1 cellular context compared by ENCODE assay signal in the genomic region with DNA sequence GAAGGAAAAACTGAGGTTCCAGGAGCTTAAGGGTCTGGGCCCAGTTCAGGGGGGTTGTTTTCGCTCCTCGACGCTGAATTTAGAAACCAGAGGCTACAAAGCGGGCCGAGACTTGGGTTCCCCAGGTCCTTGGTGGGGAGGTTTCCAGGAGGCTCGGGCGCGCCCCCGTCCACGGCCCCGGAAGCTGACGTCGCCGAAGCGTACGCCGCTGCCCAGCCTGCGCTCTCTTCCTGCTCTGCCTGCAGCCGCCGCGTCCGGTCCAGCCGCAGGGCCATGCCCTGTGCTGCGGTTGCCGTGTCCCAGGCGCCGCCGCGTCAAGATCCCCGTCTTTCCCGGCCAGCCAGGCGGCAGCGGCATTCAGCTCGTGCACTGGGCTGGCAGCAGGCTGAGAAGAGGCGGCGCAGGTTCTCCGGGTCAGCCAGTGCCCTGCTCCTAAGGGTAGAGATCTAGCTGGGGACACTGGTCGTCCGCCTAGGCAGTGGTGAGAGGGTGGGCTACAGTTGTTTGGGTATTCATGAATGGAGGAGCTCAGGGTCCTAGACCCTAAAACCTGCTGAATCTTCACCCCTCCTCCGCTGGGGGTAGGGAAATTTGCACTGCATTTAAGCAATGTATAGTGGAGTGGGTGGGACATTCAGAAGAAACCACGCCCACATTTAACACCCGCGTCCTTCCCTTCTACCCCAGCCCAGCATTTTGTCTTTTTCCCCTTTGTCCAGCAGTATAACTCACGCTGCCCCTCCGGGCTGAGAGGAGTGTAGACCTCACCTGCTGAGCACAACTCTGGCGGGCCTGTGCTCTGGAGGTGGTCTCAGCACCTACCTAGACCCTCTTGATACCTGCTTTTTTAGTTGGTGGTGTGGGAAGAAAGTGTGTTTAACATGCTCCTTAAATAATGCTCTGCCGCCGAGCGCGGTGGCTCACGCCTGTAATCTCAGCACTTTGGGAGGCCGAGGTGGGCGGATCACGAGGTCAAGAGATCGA.
A peak's percentile ranks its signal among the peaks of the same experiment; 100 is the strongest.
TF ChIP-seq lines count a peak whose summit lies in the region.

No MANE protein-coding gene starts in this region.

TF ChIP-seq in HepG2, 621 proteins besides CTCF, POLR2A, EP300 and RAD21 (continued from another document and continues in another):
- TF ChIP-seq, protein P1, sequence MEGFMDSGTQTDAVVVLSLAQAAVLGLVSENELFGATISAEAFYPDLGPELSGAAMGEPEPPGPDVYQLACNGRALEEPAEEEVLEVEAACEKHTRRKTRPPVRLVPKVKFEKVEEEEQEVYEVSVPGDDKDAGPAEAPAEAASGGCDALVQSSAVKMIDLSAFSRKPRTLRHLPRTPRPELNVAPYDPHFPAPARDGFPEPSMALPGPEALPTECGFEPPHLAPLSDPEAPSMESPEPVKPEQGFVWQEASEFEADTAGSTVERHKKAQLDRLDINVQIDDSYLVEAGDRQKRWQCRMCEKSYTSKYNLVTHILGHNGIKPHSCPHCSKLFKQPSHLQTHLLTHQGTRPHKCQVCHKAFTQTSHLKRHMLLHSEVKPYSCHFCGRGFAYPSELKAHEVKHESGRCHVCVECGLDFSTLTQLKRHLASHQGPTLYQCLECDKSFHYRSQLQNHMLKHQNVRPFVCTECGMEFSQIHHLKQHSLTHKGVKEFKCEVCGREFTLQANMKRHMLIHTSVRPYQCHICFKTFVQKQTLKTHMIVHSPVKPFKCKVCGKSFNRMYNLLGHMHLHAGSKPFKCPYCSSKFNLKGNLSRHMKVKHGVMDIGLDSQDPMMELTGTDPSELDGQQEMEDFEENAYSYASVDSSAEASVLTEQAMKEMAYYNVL (CRISPR knock-in tag; IDR thresholded peaks at IDR 0.05; ENCODE audit: borderline replicate concordance): peak; percentile 89
- no peak for TF ChIP-seq KDM5A (IDR thresholded peaks at IDR 0.05; ENCODE audit: borderline replicate concordance, low read length)
- TF ChIP-seq, protein P2, sequence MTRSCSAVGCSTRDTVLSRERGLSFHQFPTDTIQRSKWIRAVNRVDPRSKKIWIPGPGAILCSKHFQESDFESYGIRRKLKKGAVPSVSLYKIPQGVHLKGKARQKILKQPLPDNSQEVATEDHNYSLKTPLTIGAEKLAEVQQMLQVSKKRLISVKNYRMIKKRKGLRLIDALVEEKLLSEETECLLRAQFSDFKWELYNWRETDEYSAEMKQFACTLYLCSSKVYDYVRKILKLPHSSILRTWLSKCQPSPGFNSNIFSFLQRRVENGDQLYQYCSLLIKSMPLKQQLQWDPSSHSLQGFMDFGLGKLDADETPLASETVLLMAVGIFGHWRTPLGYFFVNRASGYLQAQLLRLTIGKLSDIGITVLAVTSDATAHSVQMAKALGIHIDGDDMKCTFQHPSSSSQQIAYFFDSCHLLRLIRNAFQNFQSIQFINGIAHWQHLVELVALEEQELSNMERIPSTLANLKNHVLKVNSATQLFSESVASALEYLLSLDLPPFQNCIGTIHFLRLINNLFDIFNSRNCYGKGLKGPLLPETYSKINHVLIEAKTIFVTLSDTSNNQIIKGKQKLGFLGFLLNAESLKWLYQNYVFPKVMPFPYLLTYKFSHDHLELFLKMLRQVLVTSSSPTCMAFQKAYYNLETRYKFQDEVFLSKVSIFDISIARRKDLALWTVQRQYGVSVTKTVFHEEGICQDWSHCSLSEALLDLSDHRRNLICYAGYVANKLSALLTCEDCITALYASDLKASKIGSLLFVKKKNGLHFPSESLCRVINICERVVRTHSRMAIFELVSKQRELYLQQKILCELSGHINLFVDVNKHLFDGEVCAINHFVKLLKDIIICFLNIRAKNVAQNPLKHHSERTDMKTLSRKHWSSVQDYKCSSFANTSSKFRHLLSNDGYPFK (CRISPR knock-in tag; IDR thresholded peaks at IDR 0.05; ENCODE audit: borderline replicate concordance): no peak; the same call in 1 of the 2 replicates
- TF ChIP-seq HCFC1 (IDR thresholded peaks at IDR 0.05; ENCODE audit: low read depth, low read length): no peak
- TF ChIP-seq ARNT (IDR thresholded peaks at IDR 0.05): no peak
- TF ChIP-seq PLRG1 (conservative IDR thresholded peaks at IDR 0.05): no peak
- TF ChIP-seq, protein P3, sequence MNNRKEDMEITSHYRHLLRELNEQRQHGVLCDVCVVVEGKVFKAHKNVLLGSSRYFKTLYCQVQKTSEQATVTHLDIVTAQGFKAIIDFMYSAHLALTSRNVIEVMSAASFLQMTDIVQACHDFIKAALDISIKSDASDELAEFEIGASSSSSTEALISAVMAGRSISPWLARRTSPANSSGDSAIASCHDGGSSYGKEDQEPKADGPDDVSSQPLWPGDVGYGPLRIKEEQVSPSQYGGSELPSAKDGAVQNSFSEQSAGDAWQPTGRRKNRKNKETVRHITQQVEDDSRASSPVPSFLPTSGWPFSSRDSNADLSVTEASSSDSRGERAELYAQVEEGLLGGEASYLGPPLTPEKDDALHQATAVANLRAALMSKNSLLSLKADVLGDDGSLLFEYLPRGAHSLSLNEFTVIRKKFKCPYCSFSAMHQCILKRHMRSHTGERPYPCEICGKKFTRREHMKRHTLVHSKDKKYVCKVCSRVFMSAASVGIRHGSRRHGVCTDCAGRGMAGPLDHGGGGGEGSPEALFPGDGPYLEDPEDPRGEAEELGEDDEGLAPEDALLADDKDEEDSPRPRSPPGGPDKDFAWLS (CRISPR knock-in tag; IDR thresholded peaks at IDR 0.05; ENCODE audit: borderline replicate concordance): no peak; the same call in 1 of the 2 replicates
- TF ChIP-seq, protein P4, sequence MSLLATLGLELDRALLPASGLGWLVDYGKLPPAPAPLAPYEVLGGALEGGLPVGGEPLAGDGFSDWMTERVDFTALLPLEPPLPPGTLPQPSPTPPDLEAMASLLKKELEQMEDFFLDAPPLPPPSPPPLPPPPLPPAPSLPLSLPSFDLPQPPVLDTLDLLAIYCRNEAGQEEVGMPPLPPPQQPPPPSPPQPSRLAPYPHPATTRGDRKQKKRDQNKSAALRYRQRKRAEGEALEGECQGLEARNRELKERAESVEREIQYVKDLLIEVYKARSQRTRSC (CRISPR knock-in tag; IDR thresholded peaks at IDR 0.05; ENCODE audit: low read depth): peak; percentile 48; the same call in 1 of the 2 replicates
- no peak for TF ChIP-seq MAFK (conservative IDR thresholded peaks at IDR 0.05 in 1 of 2, IDR thresholded peaks at IDR 0.05 in 1 of 2; ENCODE audit: low read length in 2 of 2)
- TF ChIP-seq ZNF530 (CRISPR knock-in tag; IDR thresholded peaks at IDR 0.05; ENCODE audit: low read depth): no peak
- no peak for TF ChIP-seq ZNF7 (CRISPR knock-in tag; IDR thresholded peaks at IDR 0.05)
- TF ChIP-seq ETV6 (CRISPR knock-in tag; conservative IDR thresholded peaks at IDR 0.05): peak; percentile 52; the same call in 1 of the 2 replicates
- TF ChIP-seq ZC3H13 (CRISPR knock-in tag; IDR thresholded peaks at IDR 0.05): peak; percentile 74; the same call in 1 of the 2 replicates
- peak; percentile 69 for TF ChIP-seq ZNF143 (CRISPR knock-in tag; IDR thresholded peaks at IDR 0.05)
- TF ChIP-seq ZNF124 (CRISPR knock-in tag; IDR thresholded peaks at IDR 0.05): peak; percentile 72; the same call in 1 of the 2 replicates
- peak; percentile 90 for TF ChIP-seq ZBTB7B (CRISPR knock-in tag; IDR thresholded peaks at IDR 0.05)
- TF ChIP-seq ATM (IDR thresholded peaks at IDR 0.05; ENCODE audit: borderline replicate concordance): no peak
- TF ChIP-seq, protein P5, sequence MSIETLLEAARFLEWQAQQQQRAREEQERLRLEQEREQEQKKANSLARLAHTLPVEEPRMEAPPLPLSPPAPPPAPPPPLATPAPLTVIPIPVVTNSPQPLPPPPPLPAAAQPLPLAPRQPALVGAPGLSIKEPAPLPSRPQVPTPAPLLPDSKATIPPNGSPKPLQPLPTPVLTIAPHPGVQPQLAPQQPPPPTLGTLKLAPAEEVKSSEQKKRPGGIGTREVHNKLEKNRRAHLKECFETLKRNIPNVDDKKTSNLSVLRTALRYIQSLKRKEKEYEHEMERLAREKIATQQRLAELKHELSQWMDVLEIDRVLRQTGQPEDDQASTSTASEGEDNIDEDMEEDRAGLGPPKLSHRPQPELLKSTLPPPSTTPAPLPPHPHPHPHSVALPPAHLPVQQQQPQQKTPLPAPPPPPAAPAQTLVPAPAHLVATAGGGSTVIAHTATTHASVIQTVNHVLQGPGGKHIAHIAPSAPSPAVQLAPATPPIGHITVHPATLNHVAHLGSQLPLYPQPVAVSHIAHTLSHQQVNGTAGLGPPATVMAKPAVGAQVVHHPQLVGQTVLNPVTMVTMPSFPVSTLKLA (IDR thresholded peaks at IDR 0.05): no peak
- TF ChIP-seq, protein P6, sequence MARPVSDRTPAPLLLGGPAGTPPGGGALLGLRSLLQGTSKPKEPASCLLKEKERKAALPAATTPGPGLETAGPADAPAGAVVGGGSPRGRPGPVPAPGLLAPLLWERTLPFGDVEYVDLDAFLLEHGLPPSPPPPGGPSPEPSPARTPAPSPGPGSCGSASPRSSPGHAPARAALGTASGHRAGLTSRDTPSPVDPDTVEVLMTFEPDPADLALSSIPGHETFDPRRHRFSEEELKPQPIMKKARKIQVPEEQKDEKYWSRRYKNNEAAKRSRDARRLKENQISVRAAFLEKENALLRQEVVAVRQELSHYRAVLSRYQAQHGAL (CRISPR knock-in tag; IDR thresholded peaks at IDR 0.05; ENCODE audit: not compliant biosample characterization): peak; percentile 97
- TF ChIP-seq RXRB (CRISPR knock-in tag; IDR thresholded peaks at IDR 0.05; ENCODE audit: borderline replicate concordance): peak; percentile 69
- peak; percentile 87 for TF ChIP-seq MED1 (CRISPR knock-in tag; IDR thresholded peaks at IDR 0.05)
- TF ChIP-seq, protein P7, sequence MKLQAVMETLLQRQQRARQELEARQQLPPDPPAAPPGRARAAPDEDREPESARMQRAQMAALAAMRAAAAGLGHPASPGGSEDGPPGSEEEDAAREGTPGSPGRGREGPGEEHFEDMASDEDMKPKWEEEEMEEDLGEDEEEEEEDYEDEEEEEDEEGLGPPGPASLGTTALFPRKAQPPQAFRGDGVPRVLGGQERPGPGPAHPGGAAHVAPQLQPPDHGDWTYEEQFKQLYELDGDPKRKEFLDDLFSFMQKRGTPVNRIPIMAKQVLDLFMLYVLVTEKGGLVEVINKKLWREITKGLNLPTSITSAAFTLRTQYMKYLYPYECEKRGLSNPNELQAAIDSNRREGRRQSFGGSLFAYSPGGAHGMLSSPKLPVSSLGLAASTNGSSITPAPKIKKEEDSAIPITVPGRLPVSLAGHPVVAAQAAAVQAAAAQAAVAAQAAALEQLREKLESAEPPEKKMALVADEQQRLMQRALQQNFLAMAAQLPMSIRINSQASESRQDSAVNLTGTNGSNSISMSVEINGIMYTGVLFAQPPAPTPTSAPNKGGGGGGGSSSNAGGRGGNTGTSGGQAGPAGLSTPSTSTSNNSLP (IDR thresholded peaks at IDR 0.05; ENCODE audit: low read depth, low read length): no peak
- TF ChIP-seq RFXAP (CRISPR knock-in tag; IDR thresholded peaks at IDR 0.05; ENCODE audit: borderline replicate concordance): peak; percentile 85
- peak; percentile 61; the same call in 1 of the 2 replicates for TF ChIP-seq NCOA1 (CRISPR knock-in tag; IDR thresholded peaks at IDR 0.05)
- peak; percentile 95 for TF ChIP-seq ZNF557 (CRISPR knock-in tag; IDR thresholded peaks at IDR 0.05)
- TF ChIP-seq WIZ (CRISPR knock-in tag; IDR thresholded peaks at IDR 0.05): peak; percentile 74; the same call in 1 of the 2 replicates
- no peak; a peak in 1 of 4 replicates for TF ChIP-seq KLF16 (CRISPR knock-in tag; IDR thresholded peaks at IDR 0.05)
- TF ChIP-seq HMG20A (CRISPR knock-in tag; IDR thresholded peaks at IDR 0.05; ENCODE audit: borderline replicate concordance): no peak; the same call in 1 of the 2 replicates
- peak; percentile 94 for TF ChIP-seq NFKB2 (CRISPR knock-in tag; IDR thresholded peaks at IDR 0.05; ENCODE audit: borderline replicate concordance)
- no peak; the same call in 1 of the 2 replicates for TF ChIP-seq BORCS8-MEF2B (CRISPR knock-in tag; IDR thresholded peaks at IDR 0.05)
- TF ChIP-seq ESRRA (CRISPR knock-in tag; IDR thresholded peaks at IDR 0.05; ENCODE audit: low read depth): 0 out of 2 replicates have a peak, but pooled peaks have one; percentile 35
- peak; percentile 92 for TF ChIP-seq ELF3 (CRISPR knock-in tag; IDR thresholded peaks at IDR 0.05)
- TF ChIP-seq, protein P8, sequence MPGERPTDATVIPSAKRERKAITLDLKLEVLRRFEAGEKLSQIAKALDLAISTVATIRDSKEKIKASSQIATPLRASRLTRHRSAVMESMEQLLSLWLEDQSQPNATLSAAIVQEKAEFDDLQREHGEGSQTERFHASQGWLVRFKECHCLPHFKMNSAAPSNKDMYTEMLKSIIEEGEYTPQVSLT (CRISPR knock-in tag; IDR thresholded peaks at IDR 0.05; ENCODE audit: borderline replicate concordance, low read depth): no peak
- TF ChIP-seq, protein P9, sequence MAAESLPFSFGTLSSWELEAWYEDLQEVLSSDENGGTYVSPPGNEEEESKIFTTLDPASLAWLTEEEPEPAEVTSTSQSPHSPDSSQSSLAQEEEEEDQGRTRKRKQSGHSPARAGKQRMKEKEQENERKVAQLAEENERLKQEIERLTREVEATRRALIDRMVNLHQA (CRISPR knock-in tag; IDR thresholded peaks at IDR 0.05): no peak
- TF ChIP-seq HOXA3 (CRISPR knock-in tag; IDR thresholded peaks at IDR 0.05): peak; percentile 95
- TF ChIP-seq TBP (CRISPR knock-in tag; IDR thresholded peaks at IDR 0.05): no peak
- peak; percentile 74 for TF ChIP-seq RARA (CRISPR knock-in tag; IDR thresholded peaks at IDR 0.05)
- TF ChIP-seq POLR2AphosphoS2 (IDR thresholded peaks at IDR 0.05; ENCODE audit: low read depth, low read length): no peak
- TF ChIP-seq ZNF501 (CRISPR knock-in tag; IDR thresholded peaks at IDR 0.05): peak; percentile 88
- no peak for TF ChIP-seq ATRX (CRISPR knock-in tag; IDR thresholded peaks at IDR 0.05; ENCODE audit: borderline replicate concordance)
- TF ChIP-seq ZNF496 (CRISPR knock-in tag; IDR thresholded peaks at IDR 0.05; ENCODE audit: insufficient replicate concordance): no peak
- TF ChIP-seq, protein P10, sequence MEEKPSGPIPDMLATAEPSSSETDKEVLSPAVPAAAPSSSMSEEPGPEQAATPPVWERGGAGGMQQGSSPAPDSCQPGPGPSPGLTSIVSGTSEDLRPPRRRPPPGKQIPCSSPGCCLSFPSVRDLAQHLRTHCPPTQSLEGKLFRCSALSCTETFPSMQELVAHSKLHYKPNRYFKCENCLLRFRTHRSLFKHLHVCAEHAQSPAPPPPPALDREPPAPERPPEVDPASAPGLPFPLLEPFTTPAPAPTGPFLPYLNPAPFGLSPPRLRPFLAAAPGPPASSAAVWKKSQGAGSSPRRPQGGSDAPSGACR (CRISPR knock-in tag; IDR thresholded peaks at IDR 0.05): peak; percentile 47; the same call in 1 of the 2 replicates
- TF ChIP-seq, protein P11, sequence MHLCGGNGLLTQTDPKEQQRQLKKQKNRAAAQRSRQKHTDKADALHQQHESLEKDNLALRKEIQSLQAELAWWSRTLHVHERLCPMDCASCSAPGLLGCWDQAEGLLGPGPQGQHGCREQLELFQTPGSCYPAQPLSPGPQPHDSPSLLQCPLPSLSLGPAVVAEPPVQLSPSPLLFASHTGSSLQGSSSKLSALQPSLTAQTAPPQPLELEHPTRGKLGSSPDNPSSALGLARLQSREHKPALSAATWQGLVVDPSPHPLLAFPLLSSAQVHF (CRISPR knock-in tag; IDR thresholded peaks at IDR 0.05): peak; percentile 93; the same call in 1 of the 2 replicates
- TF ChIP-seq, protein P12, sequence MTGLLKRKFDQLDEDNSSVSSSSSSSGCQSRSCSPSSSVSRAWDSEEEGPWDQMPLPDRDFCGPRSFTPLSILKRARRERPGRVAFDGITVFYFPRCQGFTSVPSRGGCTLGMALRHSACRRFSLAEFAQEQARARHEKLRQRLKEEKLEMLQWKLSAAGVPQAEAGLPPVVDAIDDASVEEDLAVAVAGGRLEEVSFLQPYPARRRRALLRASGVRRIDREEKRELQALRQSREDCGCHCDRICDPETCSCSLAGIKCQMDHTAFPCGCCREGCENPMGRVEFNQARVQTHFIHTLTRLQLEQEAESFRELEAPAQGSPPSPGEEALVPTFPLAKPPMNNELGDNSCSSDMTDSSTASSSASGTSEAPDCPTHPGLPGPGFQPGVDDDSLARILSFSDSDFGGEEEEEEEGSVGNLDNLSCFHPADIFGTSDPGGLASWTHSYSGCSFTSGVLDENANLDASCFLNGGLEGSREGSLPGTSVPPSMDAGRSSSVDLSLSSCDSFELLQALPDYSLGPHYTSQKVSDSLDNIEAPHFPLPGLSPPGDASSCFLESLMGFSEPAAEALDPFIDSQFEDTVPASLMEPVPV (CRISPR knock-in tag; IDR thresholded peaks at IDR 0.05): peak; percentile 90
